17 cellular contexts compared by ENCODE assay signal in genomic region chr1:88783145-88783544, GRCh38.
DNase-seq lines count a peak whose midpoint lies in the region; ATAC-seq and TF ChIP-seq lines count a peak whose summit lies in the region.
"Had no signal": no experiment of that assay in that cellular context is flagged by ENCODE, and none has a peak within 500 bp of the region (broad histone marks: within the 10 kb centered on the region; RNA-seq: fewer than 3 reads in every experiment).

No MANE protein-coding gene starts in this region.

- TF ChIP-seq POLR2A in uterus (IDR thresholded peaks at IDR 0.05): no peak

- H3K36me3 Mint-ChIP-seq in activated T-cell treated with anti-CD3 and anti-CD28 coated beads, Interleukin-2, amount 50 U/mL, for 72 hours (ENCODE audit: insufficient read depth in 2 of 2): peaks cover 4% of the 10 kb centered on the region in 2 donors
- peaks cover 74% of the 10 kb centered on the region for H3K36me3 Mint-ChIP-seq in activated T-cell treated with anti-CD3 and anti-CD28 coated beads, Interleukin-2, amount 50 U/mL, for 24 hours (ENCODE audit: low read depth)
- H3K36me3 Mint-ChIP-seq in WTC11: peaks cover 14% of the 10 kb centered on the region
- peaks cover 4 to 53% (median 26%) of the 10 kb centered on the region in 5 donors for H3K36me3 Mint-ChIP-seq in naive thymus-derived CD4-positive, alpha-beta T cell

- no peaks in the 10 kb centered on the region for H3K27me3 ChIP-seq in naive thymus-derived CD4-positive, alpha-beta T cell (ENCODE audit: control insufficient read depth in 2 of 2, insufficient read depth in 2 of 2, low read length in 2 of 2)
- no peaks in the 10 kb centered on the region for H3K27me3 ChIP-seq in uterus
- H3K27me3 ChIP-seq: BLaER1, Peyer's patch had no signal

- TF ChIP-seq CTCF in WTC11 (IDR thresholded peaks at IDR 0.05) (no peak), uterus (IDR thresholded peaks at IDR 0.05) (no peak)

- POLR2A ChIA-PET in WTC11 (lab: Charles Lee): no interaction called here
- POLR2A ChIA-PET in naive thymus-derived CD4-positive, alpha-beta T cell (lab: Charles Lee): interaction anchor here (0.9 kb wide), 1 partner anchor 33 kb away, joined by 3 read pairs; no protein-coding TSS in a partner anchor

- H3K9me3 Mint-ChIP-seq in activated T-cell treated with anti-CD3 and anti-CD28 coated beads, Interleukin-2, amount 50 U/mL, for 72 hours: no peaks in the 10 kb centered on the region
- H3K9me3 Mint-ChIP-seq in activated T-cell treated with anti-CD3 and anti-CD28 coated beads, Interleukin-2, amount 50 U/mL, for 24 hours: no peaks in the 10 kb centered on the region
- H3K9me3 Mint-ChIP-seq in WTC11: no peaks in the 10 kb centered on the region
- H3K9me3 Mint-ChIP-seq in naive thymus-derived CD4-positive, alpha-beta T cell: no peaks in the 10 kb centered on the region
- H3K9me3 Mint-ChIP-seq: CD8-positive, alpha-beta T cell; HFFc6 had no signal

- H3K27me3 Mint-ChIP-seq in activated T-cell treated with anti-CD3 and anti-CD28 coated beads, Interleukin-2, amount 50 U/mL, for 72 hours (ENCODE audit: low read depth): no peaks in the 10 kb centered on the region
- no peaks in the 10 kb centered on the region for H3K27me3 Mint-ChIP-seq in activated T-cell treated with anti-CD3 and anti-CD28 coated beads, Interleukin-2, amount 50 U/mL, for 24 hours
- H3K27me3 Mint-ChIP-seq in WTC11 (ENCODE audit: low read depth): no peaks in the 10 kb centered on the region
- H3K27me3 Mint-ChIP-seq in naive thymus-derived CD4-positive, alpha-beta T cell: no peaks in the 10 kb centered on the region

- no peaks in the 10 kb centered on the region for H3K9me3 ChIP-seq in naive thymus-derived CD4-positive, alpha-beta T cell (ENCODE audit: control insufficient read depth in 2 of 3, low read length in 3 of 3)
- H3K9me3 ChIP-seq in uterus: no peaks in the 10 kb centered on the region
- H3K9me3 ChIP-seq: BLaER1, Peyer's patch had no signal

- H3K4me3 ChIP-seq in naive thymus-derived CD4-positive, alpha-beta T cell (ENCODE audit: low read length): no peak overlapping the region
- H3K4me3 ChIP-seq in uterus: no peak overlapping the region
- H3K4me3 ChIP-seq: BLaER1, Peyer's patch had no signal

- H3K4me3 Mint-ChIP-seq in activated T-cell treated with anti-CD3 and anti-CD28 coated beads, Interleukin-2, amount 50 U/mL, for 72 hours: no peak overlapping the region
- no peak overlapping the region for H3K4me3 Mint-ChIP-seq in activated T-cell treated with anti-CD3 and anti-CD28 coated beads, Interleukin-2, amount 50 U/mL, for 24 hours
- H3K4me3 Mint-ChIP-seq in WTC11: no peak overlapping the region
- H3K4me3 Mint-ChIP-seq in naive thymus-derived CD4-positive, alpha-beta T cell: no peak overlapping the region
- H3K4me3 Mint-ChIP-seq: CD8-positive, alpha-beta T cell; HFFc6 had no signal

- intact Hi-C loops in naive thymus-derived CD4-positive, alpha-beta T cell (cut with micrococcal nuclease): loop anchor here in 1 of 2 donors (5.0 kb wide), 1 partner anchor 126 kb away; no protein-coding TSS in a partner anchor
- intact Hi-C loops in uterus (cut with DNase I; ENCODE audit: low total_unique reads): no loop called here

- no peak for ATAC-seq in activated T-cell treated with anti-CD3 and anti-CD28 coated beads, Interleukin-2, amount 50 U/mL, for 72 hours (replicated peaks in 1 of 2)
- ATAC-seq in WTC11 (peak; percentile 69), GM18520 (IDR thresholded peaks at IDR 0.05; ENCODE audit: unreplicated experiment) (no peak)
- ATAC-seq in naive thymus-derived CD4-positive, alpha-beta T cell: no peak
- ATAC-seq: CD8-positive, alpha-beta T cell; Right ventricle myocardium inferior had no signal

- CTCF ChIA-PET in WTC11 (lab: Charles Lee): no interaction called here
- CTCF ChIA-PET in naive thymus-derived CD4-positive, alpha-beta T cell (lab: Charles Lee): no interaction called here

- peaks cover 5% of the 10 kb centered on the region for H3K4me1 Mint-ChIP-seq in activated T-cell treated with anti-CD3 and anti-CD28 coated beads, Interleukin-2, amount 50 U/mL, for 72 hours (ENCODE audit: low read depth)
- peaks cover 5% of the 10 kb centered on the region for H3K4me1 Mint-ChIP-seq in activated T-cell treated with anti-CD3 and anti-CD28 coated beads, Interleukin-2, amount 50 U/mL, for 24 hours (ENCODE audit: low read depth)
- peaks cover 41% of the 10 kb centered on the region for H3K4me1 Mint-ChIP-seq in WTC11
- peaks cover 0 to 5% (median 0%) of the 10 kb centered on the region in 7 donors for H3K4me1 Mint-ChIP-seq in naive thymus-derived CD4-positive, alpha-beta T cell

- DNase-seq in activated T-cell treated with anti-CD3 and anti-CD28 coated beads, Interleukin-2, amount 50 U/mL, for 72 hours: no peak
- DNase-seq in activated T-cell treated with anti-CD3 and anti-CD28 coated beads, Interleukin-2, amount 50 U/mL, for 24 hours: no peak
- DNase-seq in WTC11 (ENCODE audit: low spot score): no peak
- no peak for DNase-seq in naive thymus-derived CD4-positive, alpha-beta T cell
- DNase-seq in uterus: no peak
- DNase-seq in GOT3 (lab: John Stamatoyannopoulos, UW): no peak
- DNase-seq in activated CD4-positive, CD25-positive, alpha-beta regulatory T cell treated with anti-CD3 and anti-CD28 coated beads, Interleukin-2, amount 50 U/mL, for 72 hours: no peak
- DNase-seq: CD8-positive, alpha-beta T cell; DND-41; HFFc6; NCI-H1048; NCI-H2081 treated with DMSO at 0.1 percent for 48 hours; NCI-H510A treated with DMSO at 0.1 percent for 48 hours; Peyer's patch had no signal

- H3K4me1 ChIP-seq in naive thymus-derived CD4-positive, alpha-beta T cell (ENCODE audit: control insufficient read depth in 2 of 2, insufficient read depth in 2 of 2, low read length in 2 of 2): no peaks in the 10 kb centered on the region
- H3K4me1 ChIP-seq in uterus: no peaks in the 10 kb centered on the region
- H3K4me1 ChIP-seq: BLaER1, Peyer's patch had no signal

- H3K27ac ChIP-seq in naive thymus-derived CD4-positive, alpha-beta T cell (ENCODE audit: low read depth, low read length): no peak overlapping the region
- H3K27ac ChIP-seq in uterus: no peak overlapping the region
- H3K27ac ChIP-seq: BLaER1, Peyer's patch had no signal

- H3K36me3 ChIP-seq in naive thymus-derived CD4-positive, alpha-beta T cell (ENCODE audit: control insufficient read depth in 2 of 3, insufficient read depth in 3 of 3, low read length in 3 of 3): peaks cover 0 to 20% (median 4%) of the 10 kb centered on the region in 3 experiments
- no peaks in the 10 kb centered on the region for H3K36me3 ChIP-seq in uterus

- H3K27ac Mint-ChIP-seq in activated T-cell treated with anti-CD3 and anti-CD28 coated beads, Interleukin-2, amount 50 U/mL, for 72 hours: peak overlapping the region; percentile 42
- no peak overlapping the region for H3K27ac Mint-ChIP-seq in activated T-cell treated with anti-CD3 and anti-CD28 coated beads, Interleukin-2, amount 50 U/mL, for 24 hours
- peak overlapping the region; percentile 85 for H3K27ac Mint-ChIP-seq in WTC11
- H3K27ac Mint-ChIP-seq in naive thymus-derived CD4-positive, alpha-beta T cell: peak overlapping the region in 5 of 9 donors; percentile 8 to 82 (median 25)
- H3K27ac Mint-ChIP-seq: CD8-positive, alpha-beta T cell; HFFc6 had no signal

TF ChIP-seq in WTC11, 78 proteins besides CTCF, POLR2A, EP300 and RAD21 (continues in another document):
- TF ChIP-seq ZNF532 (CRISPR knock-in tag; IDR thresholded peaks at IDR 0.05; ENCODE audit: borderline replicate concordance) (no peak), ZBTB21 (CRISPR knock-in tag; IDR thresholded peaks at IDR 0.05; ENCODE audit: borderline replicate concordance) (no peak), IRF2 (CRISPR knock-in tag; IDR thresholded peaks at IDR 0.05; ENCODE audit: borderline replicate concordance, low read depth) (no peak)
